ENCODE assay signal across 4 cellular contexts in the genomic region with DNA sequence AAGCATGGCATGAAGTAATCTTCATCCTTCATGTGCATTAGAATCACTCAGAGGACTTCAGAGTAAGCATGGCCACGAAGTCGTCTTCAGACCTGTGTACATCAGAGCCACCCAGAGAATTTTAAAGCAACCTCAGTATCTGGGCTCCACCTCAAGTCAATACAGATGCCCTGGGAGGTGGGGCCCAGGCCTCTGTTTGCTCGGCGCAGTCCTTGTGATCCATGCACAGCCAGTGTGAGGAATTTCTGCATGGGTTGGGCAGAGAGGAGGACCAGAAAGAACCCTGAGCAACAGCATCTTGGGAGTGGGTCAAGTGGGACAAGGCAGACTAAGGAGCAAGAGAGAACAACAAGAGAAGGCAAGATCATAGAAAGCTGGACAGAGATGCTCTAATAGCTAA.
"Had no signal": no experiment of that assay in that cellular context is flagged by ENCODE, and none has a peak within 500 bp of the region (broad histone marks: within the 10 kb centered on the region; RNA-seq: fewer than 3 reads in every experiment).

No MANE protein-coding gene starts in this region.

- H3K9me3 Mint-ChIP-seq: IgD-negative memory B cell had no signal

- H3K27ac Mint-ChIP-seq: IgD-negative memory B cell had no signal

- H3K4me3 Mint-ChIP-seq: IgD-negative memory B cell had no signal

- DNase-seq: IMR-90, KBM-7, KG1 had no signal

- H3K4me1 Mint-ChIP-seq: IgD-negative memory B cell had no signal

- H3K27me3 Mint-ChIP-seq: IgD-negative memory B cell had no signal
